Comparison of ENCODE assay signal across 8 cellular contexts in genomic region chr20:3173582-3174441, GRCh38. TPM values are rescaled to one million over a fixed set of nuclear protein-coding genes. Genes with fewer than 3 reads are reported as not detected.
DNase-seq lines count a peak whose midpoint lies in the region; ATAC-seq and TF ChIP-seq lines count a peak whose summit lies in the region.

No MANE protein-coding gene starts in this region.

- WGBS in stomach, 5 donors, result 0 to 2% (median 1%) methylated on average over 32 to 88 of the region's 88 CpGs

- peak; percentile 90 for ATAC-seq in GM21723 (IDR thresholded peaks at IDR 0.05; ENCODE audit: unreplicated experiment)

- peaks cover 26% of the 10 kb centered on the region for H3K27me3 Mint-ChIP-seq in neural crest cell (ENCODE audit: low read depth)

- peak; percentile 46 for DNase-seq in DMS153 (lab: John Stamatoyannopoulos, UW)
- DNase-seq in KG1 (lab: John Stamatoyannopoulos, UW), result peak; percentile 80
- DNase-seq in SHP77 (lab: John Stamatoyannopoulos, UW), result peak; percentile 81 to 92
- DNase-seq in activated gamma-delta T cell treated with Interleukin-2 at 50 U/mL for 16 hours, result peak; percentile 89
- peak; percentile 73 to 93 for DNase-seq in foreskin fibroblast
- peak; percentile 94 for DNase-seq in neural crest cell (ENCODE audit: low read depth, low spot score)
- DNase-seq in stomach, result peak; percentile 95

- no peak for TF ChIP-seq EP300 in stomach (IDR thresholded peaks at IDR 0.05)

- peak overlapping the region; percentile 88 to 89 for H3K4me3 ChIP-seq in foreskin fibroblast (ENCODE audit: low read depth in 1 of 2, low read length in 2 of 2)
- H3K4me3 ChIP-seq in stomach, result peak overlapping the region; percentile 86 to 94 (median 90)

- TF ChIP-seq CTCF in foreskin fibroblast (IDR thresholded peaks at IDR 0.05; ENCODE audit: low read depth, low read length) (no peak), neural crest cell (conservative IDR thresholded peaks at IDR 0.05) (peak; percentile 45), stomach (IDR thresholded peaks at IDR 0.05) (no peak)

- no peak for TF ChIP-seq POLR2A in stomach (IDR thresholded peaks at IDR 0.05)

- peak overlapping the region; percentile 98 for H3K27ac Mint-ChIP-seq in neural crest cell (ENCODE audit: unreplicated experiment)

- no peaks in the 10 kb centered on the region for H3K9me3 Mint-ChIP-seq in neural crest cell

- H3K4me1 ChIP-seq in stomach, result peaks cover 22 to 58% (median 38%) of the 10 kb centered on the region in 4 donors

- H3K36me3 Mint-ChIP-seq in neural crest cell (ENCODE audit: low read depth), result no peaks in the 10 kb centered on the region

- intact Hi-C loops in stomach (cut with DNase I; ENCODE audit: low total_unique reads), result no loop called here

- H3K4me3 Mint-ChIP-seq in neural crest cell, result peak overlapping the region; percentile 97

- H3K9me3 ChIP-seq in stomach, result no peaks in the 10 kb centered on the region

- H3K27ac ChIP-seq in stomach, result peak overlapping the region; percentile 83 to 92 (median 89)

- peaks cover 24% of the 10 kb centered on the region for H3K4me1 Mint-ChIP-seq in neural crest cell

- no peaks in the 10 kb centered on the region for H3K36me3 ChIP-seq in stomach

- peaks cover 0 to 18% (median 3%) of the 10 kb centered on the region in 3 donors for H3K27me3 ChIP-seq in stomach

RNA-seq across cellular contexts. Expression of gene LZTS3, which starts 0.5 kb away (rescaled TPM):
- total RNA-seq in neural crest cell, result 10.8 and 11.0 TPM in 2 replicates
- 10 to 100 TPM in 4 of 5 donors, 1 to 10 TPM in 1; 5.3 to 36.6 (median 22.3) TPM for total RNA-seq in stomach
- 10 to 100 TPM in 2 of 3 donors, 1 to 10 TPM in 1; 8.6 to 16.6 (median 12.7) TPM for polyA plus RNA-seq in stomach

RNA-seq across cellular contexts. Expression of gene FASTKD5, which starts 14.1 kb away (rescaled TPM):
- 17.1 and 18.8 TPM in 2 replicates for total RNA-seq in neural crest cell
- 10 to 100 TPM in 4 of 5 donors, not detected in 1; 17.4 to 24.0 (median 19.6) TPM for total RNA-seq in stomach
- polyA plus RNA-seq in stomach, result 1 to 10 TPM; 6.0 to 7.5 (median 7.3) TPM

RNA-seq across cellular contexts. Expression of gene UBOX5, which starts 14.1 kb away (rescaled TPM):
- total RNA-seq in neural crest cell, result 8.3 and 9.8 TPM in 2 replicates
- 1 to 10 TPM in 4 of 5 donors, not detected in 1; 3.6 to 6.2 (median 4.7) TPM for total RNA-seq in stomach
- polyA plus RNA-seq in stomach, result 1 to 10 TPM; 2.7 to 3.4 (median 3.0) TPM

RNA-seq across cellular contexts. Expression of gene DDRGK1, which starts 30.7 kb away (rescaled TPM):
- total RNA-seq in neural crest cell (56.6 and 57.2 TPM in 2 replicates), stomach (100 to 1,000 TPM in 1 of 5 donors, 10 to 100 TPM in 3, 1 to 10 TPM in 1; 2.3 to 108 (median 49.1) TPM)
- 10 to 100 TPM; 45.5 to 80.8 (median 55.6) TPM for polyA plus RNA-seq in stomach

RNA-seq across cellular contexts. Expression of gene ITPA, which starts 35.5 kb away (rescaled TPM):
- 58.7 and 67.0 TPM in 2 replicates for total RNA-seq in neural crest cell
- 10 to 100 TPM; 11.1 to 57.1 (median 36.9) TPM for total RNA-seq in stomach
- polyA plus RNA-seq in stomach, result 100 to 1,000 TPM in 1 of 3 donors, 10 to 100 TPM in 2; 58.8 to 105 (median 78.9) TPM

Comparison
In these comparisons a context has a peak if more than half of its experiments do, and no peak if none do; other contexts are left out.
1. Peak in every context shown above with its lines: DNase-seq, ATAC-seq, H3K4me3 ChIP-seq and H3K27ac ChIP-seq.